Comparison of ENCODE assay signal across 1 cellular context in genomic region chr17:44121997-44122824, GRCh38.
TF ChIP-seq lines count a peak whose summit lies in the region.

No MANE protein-coding gene starts in this region.

TF ChIP-seq in IMR-90, 13 proteins besides CTCF, POLR2A, EP300 and RAD21:
- TF ChIP-seq ELK1 (IDR thresholded peaks at IDR 0.05; ENCODE audit: borderline replicate concordance, low read depth, low read length) (no peak), USF2 (IDR thresholded peaks at IDR 0.05; ENCODE audit: low read depth, low read length) (no peak), MAZ (IDR thresholded peaks at IDR 0.05; ENCODE audit: borderline replicate concordance, low read depth, low read length) (no peak), MAFK (IDR thresholded peaks at IDR 0.05; ENCODE audit: low read depth, low read length) (no peak), RFX5 (IDR thresholded peaks at IDR 0.05; ENCODE audit: low read depth, low read length) (no peak), RCOR1 (IDR thresholded peaks at IDR 0.05; ENCODE audit: insufficient replicate concordance, low read length) (no peak), MXI1 (IDR thresholded peaks at IDR 0.05; ENCODE audit: borderline replicate concordance, low read depth, low read length) (no peak), NFE2L2 (IDR thresholded peaks at IDR 0.05; ENCODE audit: low read depth, low read length) (no peak), FOS (IDR thresholded peaks at IDR 0.05; ENCODE audit: low read depth, low read length) (no peak), BHLHE40 (IDR thresholded peaks at IDR 0.05; ENCODE audit: low read depth, low read length) (no peak), SMC3 (IDR thresholded peaks at IDR 0.05; ENCODE audit: low read depth, low read length) (no peak), CEBPB (IDR thresholded peaks at IDR 0.05; ENCODE audit: low read depth, low read length) (no peak)
